17 cellular contexts compared by ENCODE assay signal in genomic region chr18:44915661-44916060, GRCh38.
"Had no signal": no experiment of that assay in that cellular context is flagged by ENCODE, and none has a peak within 500 bp of the region (broad histone marks: within the 10 kb centered on the region; RNA-seq: fewer than 3 reads in every experiment).

No MANE protein-coding gene starts in this region.

- DNase-seq: activated naive CD4-positive, alpha-beta T cell treated with Interleukin-2 at 50 U/mL for 16 hours; anterior cingulate cortex; dorsolateral prefrontal cortex; foreskin melanocyte; left colon; stimulated activated CD4-positive, alpha-beta T cell treated with anti-CD3 and anti-CD28 coated beads, Interleukin-2, amount 100 ng/mL, for 48 hours; upper lobe of right lung had no signal

- H3K27me3 Mint-ChIP-seq: stimulated activated memory B cell treated with anti-CD40 and anti-IgM and Interleukin-4, amounts not matched to agents 10 μg/mL and 1 μg/mL and 100 μg/mL, for 72 hours had no signal

- H3K9me3 ChIP-seq: upper lobe of right lung had no signal

- FAIRE-seq: endometrium, islet of Langerhans had no signal

- ATAC-seq: activated CD4-positive, CD25-positive, alpha-beta regulatory T cell treated with anti-CD3 and anti-CD28 coated beads, Interleukin-2, amount 50 U/mL, for 24 hours; left colon; sciatic nerve; stimulated activated memory B cell treated with anti-CD40 and anti-IgM and Interleukin-4, amounts not matched to agents 10 μg/mL and 1 μg/mL and 100 μg/mL, for 72 hours; upper lobe of right lung had no signal

- H3K27ac Mint-ChIP-seq: activated T-helper 1 cell treated with anti-CD3 and anti-CD28 coated beads, Interleukin-12 subunit alpha, Interleukin-12 subunit beta, Interleukin-2, Interleukin-4 antibody, amounts not matched to agents 30 ng/mL and 10 ng/mL and 1 ng/mL, durations not matched to agents 14 hours and 24 hours and 36 hours; mesothelial cell of epicardium; stimulated activated memory B cell treated with anti-CD40 and anti-IgM and Interleukin-4, amounts not matched to agents 10 μg/mL and 1 μg/mL and 100 μg/mL, for 72 hours had no signal

- H3K27me3 ChIP-seq: dorsolateral prefrontal cortex, upper lobe of right lung had no signal

- H3K4me3 ChIP-seq: dorsolateral prefrontal cortex, lung, SK-N-MC, upper lobe of right lung had no signal

- H3K27ac ChIP-seq: SK-N-MC, upper lobe of right lung had no signal

- H3K4me1 Mint-ChIP-seq: mesothelial cell of epicardium, neural crest cell had no signal

- H3K36me3 ChIP-seq: upper lobe of right lung had no signal

- H3K9me3 Mint-ChIP-seq: activated T-helper 1 cell treated with anti-CD3 and anti-CD28 coated beads, Interleukin-12 subunit alpha, Interleukin-12 subunit beta, Interleukin-2, Interleukin-4 antibody, amounts not matched to agents 30 ng/mL and 10 ng/mL and 1 ng/mL, durations not matched to agents 14 hours and 24 hours and 36 hours; mesothelial cell of epicardium; neural crest cell; stimulated activated memory B cell treated with anti-CD40 and anti-IgM and Interleukin-4, amounts not matched to agents 10 μg/mL and 1 μg/mL and 100 μg/mL, for 72 hours had no signal

- H3K4me3 Mint-ChIP-seq: activated T-helper 1 cell treated with anti-CD3 and anti-CD28 coated beads, Interleukin-12 subunit alpha, Interleukin-12 subunit beta, Interleukin-2, Interleukin-4 antibody, amounts not matched to agents 30 ng/mL and 10 ng/mL and 1 ng/mL, durations not matched to agents 14 hours and 24 hours and 36 hours; mesothelial cell of epicardium; neural crest cell; stimulated activated memory B cell treated with anti-CD40 and anti-IgM and Interleukin-4, amounts not matched to agents 10 μg/mL and 1 μg/mL and 100 μg/mL, for 72 hours had no signal

- H3K36me3 Mint-ChIP-seq: mesothelial cell of epicardium had no signal
